ENCODE assay signal across 23 cellular contexts in the genomic region with DNA sequence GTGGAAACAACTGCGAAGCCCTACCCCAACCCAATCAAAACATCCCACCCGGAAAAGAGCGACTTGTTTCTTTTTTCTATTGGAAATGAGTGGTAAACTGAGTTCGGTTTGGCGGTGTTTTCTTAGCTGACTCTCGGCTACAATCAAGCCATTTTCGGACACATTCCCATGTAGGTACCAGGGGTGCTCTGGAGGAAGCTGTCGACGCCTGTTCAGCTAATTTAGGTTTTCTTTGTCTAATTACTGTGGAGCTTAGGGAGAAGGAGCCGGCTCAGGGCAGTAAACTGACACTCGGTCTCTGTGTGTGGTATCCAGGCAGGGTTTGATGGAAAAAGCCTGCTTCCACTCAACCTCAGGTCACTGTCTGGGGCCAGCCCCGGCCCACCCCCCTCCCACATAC. TPM values are rescaled to one million over a fixed set of nuclear protein-coding genes. Genes with fewer than 3 reads are reported as not detected.
DNase-seq lines count a peak whose midpoint lies in the region; ATAC-seq, FAIRE-seq and TF ChIP-seq lines count a peak whose summit lies in the region.
"Had no signal": no experiment of that assay in that cellular context is flagged by ENCODE, and none has a peak within 500 bp of the region (broad histone marks: within the 10 kb centered on the region; RNA-seq: fewer than 3 reads in every experiment).

No MANE protein-coding gene starts in this region.

- POLR2A ChIA-PET in GM12878 (lab: Charles Lee) = no interaction called here

- H3K4me3 Mint-ChIP-seq in immature natural killer cell = peak overlapping the region in 1 of 5 donors; percentile 25
- H3K4me3 Mint-ChIP-seq: natural killer cell treated with Interleukin-12 subunit alpha and Interleukin-12 subunit beta and Interleukin-15 and Interleukin-18, amount 100 ng/mL, for 72 hours; T-helper 1 cell treated with Interleukin-12 subunit alpha and Interleukin-12 subunit beta and Interleukin-4 antibody, amounts not matched to agents 30 μg/mL and 1 μg/mL, for 36 hours had no signal

- no peak for TF ChIP-seq EP300 in GM12878 (IDR thresholded peaks at IDR 0.05; ENCODE audit: borderline replicate concordance in 1 of 2, control insufficient read depth in 1 of 2, low read depth in 2 of 2, low read length in 2 of 2)

- ATAC-seq in GM12878 (no peak), left colon (no peak), GM18868 (IDR thresholded peaks at IDR 0.05; ENCODE audit: unreplicated experiment) (no peak), foreskin keratinocyte (no peak)
- ATAC-seq: natural killer cell treated with Interleukin-12 subunit alpha and Interleukin-12 subunit beta and Interleukin-15 and Interleukin-18, amount 100 ng/mL, for 72 hours; Right ventricle myocardium inferior had no signal

- WGBS in GM12878 (ENCODE audit: insufficient coverage, insufficient replicate concordance, low lambda C conversion rate, missing lambda C conversion rate) = 5% methylated on average over 11 of the region's 12 CpGs
- WGBS in smooth muscle cell (ENCODE audit: low lambda C conversion rate) = 19% methylated on average over 11 of the region's 12 CpGs

- H3K36me3 Mint-ChIP-seq in immature natural killer cell = peaks cover 0 to 2% (median 0%) of the 10 kb centered on the region in 3 donors
- H3K36me3 Mint-ChIP-seq: memory B cell; natural killer cell treated with Interleukin-12 subunit alpha and Interleukin-12 subunit beta and Interleukin-15 and Interleukin-18, amount 100 ng/mL, for 72 hours had no signal

- RAD21 ChIA-PET in GM12878 (lab: Charles Lee; ENCODE audit: unreplicated experiment) = no interaction called here

- no peak for TF ChIP-seq RAD21 in GM12878 (IDR thresholded peaks at IDR 0.05; ENCODE audit: insufficient read depth, low read depth, low read length)

- no peak overlapping the region for H3K27ac ChIP-seq in GM12878 (ENCODE audit: control insufficient read depth, insufficient read depth)
- H3K27ac ChIP-seq in smooth muscle cell (ENCODE audit: low read depth) = no peak overlapping the region
- H3K27ac ChIP-seq in foreskin keratinocyte = no peak overlapping the region

- H3F3A ChIP-seq in smooth muscle cell (ENCODE audit: low read depth) = peaks cover 3% of the 10 kb centered on the region

- no peak for TF ChIP-seq POLR2A in GM12878 (IDR thresholded peaks at IDR 0.05; ENCODE audit: low read depth, low read length)

- SMC1A ChIA-PET in GM12878 (lab: Charles Lee; ENCODE audit: uncharacterized antibody, unreplicated experiment) = interaction anchor here (1.1 to 1.7 kb wide), 2 partner anchors 14 to 34 kb away, joined by 4 to 5 read pairs; no protein-coding TSS in a partner anchor

- H3K36me3 ChIP-seq in GM12878 (ENCODE audit: control insufficient read depth in 2 of 2, insufficient read depth in 2 of 2, low read length in 1 of 2) = no peaks in the 10 kb centered on the region
- no peaks in the 10 kb centered on the region for H3K36me3 ChIP-seq in smooth muscle cell (ENCODE audit: low read depth)

- CTCF ChIA-PET in GM12878 (lab: Yijun Ruan, JAX) = interaction anchor here (1.9 to 3.0 kb wide), 2 partner anchors 9 to 49 kb away, joined by 7 to 18 read pairs; no protein-coding TSS in a partner anchor

- no TSS peak for BruUV-seq in GM12878 (replicated peaks; lab: Mats Ljungman, UMichigan)

- peak; percentile 37 for DNase-seq in GM13977 (ENCODE audit: low spot score)
- DNase-seq in GM12878 (ENCODE audit: low read depth, low spot score) = no peak
- peak; percentile 53 for DNase-seq in left kidney (ENCODE audit: low read depth, low spot score)
- DNase-seq in smooth muscle cell (lab: John Stamatoyannopoulos, UW; ENCODE audit: unreplicated experiment) = no peak
- DNase-seq in left colon = no peak
- DNase-seq in immature natural killer cell = no peak
- no peak for DNase-seq in foreskin keratinocyte
- DNase-seq: activated CD4-positive, alpha-beta T cell treated with anti-CD3 and anti-CD28 coated beads, Interleukin-2, amount 50 U/mL, for 1 hour; activated CD8-positive, alpha-beta memory T cell treated with anti-CD3 and anti-CD28 coated beads, Interleukin-2, amount 50 U/mL, for 48 hours; activated effector memory CD4-positive, alpha-beta T cell treated with anti-CD3 and anti-CD28 coated beads, Interleukin-2, amount 50 U/mL, for 16 hours; amygdala; COR-L47; erythroblast; head of caudate nucleus; NCI-H526 treated with DMSO at 0.1 percent for 48 hours; stimulated activated CD8-positive, alpha-beta memory T cell treated with anti-CD3 and anti-CD28 coated beads, Interleukin-4, amount 100 ng/mL, for 48 hours had no signal

- in situ Hi-C loops in GM13977 (cut with MboI; ENCODE audit: low pct_unique_long_range_greater_than_20kb, low sequenced_read_pairs, unreplicated experiment) = loop anchor here (10.0 to 25.0 kb wide), 2 partner anchors 593 to 800 kb away; no protein-coding TSS in a partner anchor
- in situ Hi-C loops in GM12878 (cut with MboI) = no loop called here

- H4K20me1 ChIP-seq in GM12878 (ENCODE audit: control insufficient read depth, insufficient read depth) = no peaks in the 10 kb centered on the region
- peaks cover 16% of the 10 kb centered on the region for H4K20me1 ChIP-seq in smooth muscle cell (ENCODE audit: low read depth)

- H3K4me2 ChIP-seq in GM12878 (ENCODE audit: control insufficient read depth, insufficient read depth) = no peak overlapping the region
- no peak overlapping the region for H3K4me2 ChIP-seq in smooth muscle cell

- H2AFZ ChIP-seq in GM12878 (ENCODE audit: control insufficient read depth, low read depth, low read length) = no peak overlapping the region
- H2AFZ ChIP-seq in smooth muscle cell (ENCODE audit: low read depth) = no peak overlapping the region

- intact Hi-C loops in GM12878 (cut with micrococcal nuclease; ENCODE audit: unreplicated experiment) = no loop called here
- intact Hi-C loops in left colon (cut with DNase I, micrococcal nuclease) = loop anchor here in 1 of 2 donors (10.0 kb wide), 1 partner anchor 663 kb away; no protein-coding TSS in a partner anchor

- H3K4me3 ChIP-seq in GM12878 (no peak overlapping the region), smooth muscle cell (peak overlapping the region; percentile 10)

- H3K9ac ChIP-seq in GM12878 (ENCODE audit: control insufficient read depth, insufficient read depth, low read length) = no peak overlapping the region
- no peak overlapping the region for H3K9ac ChIP-seq in smooth muscle cell (ENCODE audit: low read depth)

- peaks cover 9 to 13% of the 10 kb centered on the region in 2 donors for H3K4me1 Mint-ChIP-seq in immature natural killer cell

- FAIRE-seq in GM12878 (lab: Jason Lieb, UNC) = no peak

- H3K9me3 Mint-ChIP-seq in immature natural killer cell = no peaks in the 10 kb centered on the region
- H3K9me3 Mint-ChIP-seq: memory B cell; natural killer cell treated with Interleukin-12 subunit alpha and Interleukin-12 subunit beta and Interleukin-15 and Interleukin-18, amount 100 ng/mL, for 72 hours; T-helper 1 cell treated with Interleukin-12 subunit alpha and Interleukin-12 subunit beta and Interleukin-4 antibody, amounts not matched to agents 30 μg/mL and 1 μg/mL, for 36 hours had no signal

- no peaks in the 10 kb centered on the region; the same call in 2 of the 3 replicates for H3K9me3 ChIP-seq in GM12878 (replicated peaks; ENCODE audit: control insufficient read depth, insufficient read depth, low read length)
- no peaks in the 10 kb centered on the region for H3K9me3 ChIP-seq in smooth muscle cell (replicated peaks; ENCODE audit: low read depth)

- peaks cover 18 to 39% (median 23%) of the 10 kb centered on the region in 3 donors for H3K27me3 Mint-ChIP-seq in immature natural killer cell (ENCODE audit: low read depth in 3 of 3)

- no peaks in the 10 kb centered on the region for H3K4me1 ChIP-seq in GM12878 (ENCODE audit: control insufficient read depth, insufficient read depth, low read length)
- H3K4me1 ChIP-seq in smooth muscle cell (ENCODE audit: low read depth) = peaks cover 26% of the 10 kb centered on the region
- H3K4me1 ChIP-seq in foreskin keratinocyte = no peaks in the 10 kb centered on the region

- H3K27me3 ChIP-seq in GM12878 (replicated peaks in 1 of 2; ENCODE audit: control insufficient read depth in 2 of 2, insufficient read depth in 2 of 2, low read length in 1 of 2) (peaks cover 23 to 29% of the 10 kb centered on the region in 2 experiments), smooth muscle cell (ENCODE audit: low read depth) (peaks cover 94% of the 10 kb centered on the region), foreskin keratinocyte (peaks cover 92% of the 10 kb centered on the region)

- TF ChIP-seq CTCF in GM13977 (IDR thresholded peaks at IDR 0.05; ENCODE audit: extremely low read depth, insufficient read depth, missing control alignments) (no peak), GM12878 (IDR thresholded peaks at IDR 0.05 in 2 of 3, conservative IDR thresholded peaks at IDR 0.05 in 1 of 3; ENCODE audit: control insufficient read depth in 2 of 3, extremely low read depth in 1 of 3, insufficient read depth in 1 of 3, low read depth in 3 of 3, low read length in 3 of 3) (no peak), smooth muscle cell (IDR thresholded peaks at IDR 0.05; ENCODE audit: borderline replicate concordance, insufficient read depth, poor library complexity, severe bottlenecking) (no peak), foreskin keratinocyte (conservative IDR thresholded peaks at IDR 0.05) (no peak)

- H3K27ac Mint-ChIP-seq in immature natural killer cell = no peak overlapping the region
- H3K27ac Mint-ChIP-seq: H9; memory B cell; natural killer cell treated with Interleukin-12 subunit alpha and Interleukin-12 subunit beta and Interleukin-15 and Interleukin-18, amount 100 ng/mL, for 72 hours; progenitor cell of endocrine pancreas; T-helper 1 cell treated with Interleukin-12 subunit alpha and Interleukin-12 subunit beta and Interleukin-4 antibody, amounts not matched to agents 30 μg/mL and 1 μg/mL, for 36 hours had no signal

- no peaks in the 10 kb centered on the region for H3K79me2 ChIP-seq in GM12878 (ENCODE audit: control insufficient read depth, insufficient read depth, low read length)
- H3K79me2 ChIP-seq in smooth muscle cell (ENCODE audit: low read depth) = no peaks in the 10 kb centered on the region

RNA-seq across cellular contexts. Expression of a gene that starts 1.7 kb away (rescaled TPM):
- not detected in 2 replicates for total RNA-seq in GM12878 (2013; cell fraction: nucleolus; rRNA removed)
- total RNA-seq in GM12878 (2014; rRNA removed) (not detected in 2 replicates), GM12878 (2014; rRNA removed; fragmentation: Illumina TruSeq; extraction: Trizol) (not detected in 2 replicates), GM12878 (2021) (not detected in 2 replicates), smooth muscle cell (1.8 and 3.5 TPM in 2 replicates), left colon (10 to 100 TPM in 1 of 2 donors, 1 to 10 TPM in 1; 3.0 to 15.2 TPM), foreskin keratinocyte (0.11 and 0.14 TPM in 2 replicates)
- not detected for polyA plus RNA-seq in GM12878 (2011; ENCODE audit: low read depth)
- polyA plus RNA-seq in GM12878 (2011; rRNA removed) (not detected in 2 replicates), GM12878 (2014; fragmentation: Illumina TruSeq; extraction: Trizol) (not detected in 2 replicates), GM12878 (2014; fragmentation: Nextera tagmentation; extraction: Ambion mirVana) (not detected), GM12878 (2014; rRNA removed) (not detected in 2 replicates), GM12878 (2016; fragmentation: Nextera tagmentation; extraction: Ambion mirVana) (not detected), smooth muscle cell (4.5 and 4.8 TPM in 2 replicates), immature natural killer cell (not detected), foreskin keratinocyte (0.10 and 0.22 TPM in 2 replicates)
- not detected in 2 replicates for polyA plus RNA-seq in GM12878 (2011; cell fraction: cytosol; rRNA removed)
- polyA plus RNA-seq in GM12878 (2011; cell fraction: nucleus; rRNA removed) = not detected in 2 replicates
- not detected in 2 replicates for polyA plus RNA-seq in GM12878 (2012)
- polyA minus RNA-seq in GM12878 (2011; rRNA and poly(A)+ RNA removed) = not detected in 2 replicates
- 1.7 TPM in 1 of 2 replicates, not detected in the other for polyA minus RNA-seq in GM12878 (2011; cell fraction: cytosol; rRNA and poly(A)+ RNA removed)
- polyA minus RNA-seq in GM12878 (2011; cell fraction: nucleus; rRNA and poly(A)+ RNA removed) = not detected in 2 replicates
- total RNA-seq: H9; natural killer cell treated with Interleukin-12 subunit alpha and Interleukin-12 subunit beta and Interleukin-15 and Interleukin-18, amount 100 ng/mL, for 72 hours; progenitor cell of endocrine pancreas had no signal

Comparison
In these comparisons a context has a peak if more than half of its experiments do, and no peak if none do; other contexts are left out.
1. DNase-seq: peak in GM13977 (single experiment) and left kidney (single experiment); none in GM12878 (single experiment), smooth muscle cell (single experiment), left colon (0 of 2), immature natural killer cell (0 of 3) and foreskin keratinocyte (0 of 2).